ENCODE assay signal across 1 cellular context in the genomic region with DNA sequence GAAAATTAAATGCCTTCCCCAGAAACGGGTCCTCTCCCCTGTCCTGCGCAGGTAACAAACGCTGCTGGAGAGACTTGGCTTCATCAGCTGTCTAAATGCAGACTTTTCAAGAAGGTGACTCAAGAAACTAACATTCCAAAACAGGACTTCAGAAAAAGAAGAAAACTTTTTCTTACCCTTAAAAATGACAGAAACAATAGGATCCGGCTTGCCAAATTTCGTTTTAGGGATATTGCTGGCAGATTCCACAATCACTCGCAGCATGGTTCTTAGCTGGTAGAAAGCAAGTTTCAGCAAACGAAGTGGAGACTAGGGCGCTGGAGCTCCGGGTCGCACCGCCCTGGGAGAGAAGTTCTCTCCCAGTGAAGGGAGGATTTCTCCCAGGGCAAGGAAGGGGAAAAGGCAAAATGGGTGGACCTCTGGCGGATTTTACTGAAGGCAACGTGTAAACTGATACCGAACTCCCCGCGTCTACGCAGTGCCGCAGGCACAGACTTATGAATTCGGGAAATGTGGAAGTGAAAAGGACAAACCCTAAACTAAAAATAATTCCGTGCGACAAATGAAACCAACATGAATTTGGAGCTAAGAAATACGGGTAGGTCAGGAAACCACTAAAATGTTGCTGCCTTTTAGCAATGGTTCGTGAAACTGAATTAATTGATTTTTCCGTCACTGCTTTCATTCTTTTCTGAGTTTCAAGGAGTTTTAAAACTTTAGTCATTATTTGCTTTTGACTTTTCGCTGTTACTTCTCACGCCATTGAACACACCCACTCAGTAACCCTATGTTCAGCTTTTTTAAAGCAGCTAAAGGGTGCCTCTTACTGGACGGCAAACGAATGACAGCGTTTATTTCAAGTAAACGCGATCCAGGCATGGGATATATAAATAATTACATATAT.
TF ChIP-seq lines count a peak whose summit lies in the region.

A gene with protein sequence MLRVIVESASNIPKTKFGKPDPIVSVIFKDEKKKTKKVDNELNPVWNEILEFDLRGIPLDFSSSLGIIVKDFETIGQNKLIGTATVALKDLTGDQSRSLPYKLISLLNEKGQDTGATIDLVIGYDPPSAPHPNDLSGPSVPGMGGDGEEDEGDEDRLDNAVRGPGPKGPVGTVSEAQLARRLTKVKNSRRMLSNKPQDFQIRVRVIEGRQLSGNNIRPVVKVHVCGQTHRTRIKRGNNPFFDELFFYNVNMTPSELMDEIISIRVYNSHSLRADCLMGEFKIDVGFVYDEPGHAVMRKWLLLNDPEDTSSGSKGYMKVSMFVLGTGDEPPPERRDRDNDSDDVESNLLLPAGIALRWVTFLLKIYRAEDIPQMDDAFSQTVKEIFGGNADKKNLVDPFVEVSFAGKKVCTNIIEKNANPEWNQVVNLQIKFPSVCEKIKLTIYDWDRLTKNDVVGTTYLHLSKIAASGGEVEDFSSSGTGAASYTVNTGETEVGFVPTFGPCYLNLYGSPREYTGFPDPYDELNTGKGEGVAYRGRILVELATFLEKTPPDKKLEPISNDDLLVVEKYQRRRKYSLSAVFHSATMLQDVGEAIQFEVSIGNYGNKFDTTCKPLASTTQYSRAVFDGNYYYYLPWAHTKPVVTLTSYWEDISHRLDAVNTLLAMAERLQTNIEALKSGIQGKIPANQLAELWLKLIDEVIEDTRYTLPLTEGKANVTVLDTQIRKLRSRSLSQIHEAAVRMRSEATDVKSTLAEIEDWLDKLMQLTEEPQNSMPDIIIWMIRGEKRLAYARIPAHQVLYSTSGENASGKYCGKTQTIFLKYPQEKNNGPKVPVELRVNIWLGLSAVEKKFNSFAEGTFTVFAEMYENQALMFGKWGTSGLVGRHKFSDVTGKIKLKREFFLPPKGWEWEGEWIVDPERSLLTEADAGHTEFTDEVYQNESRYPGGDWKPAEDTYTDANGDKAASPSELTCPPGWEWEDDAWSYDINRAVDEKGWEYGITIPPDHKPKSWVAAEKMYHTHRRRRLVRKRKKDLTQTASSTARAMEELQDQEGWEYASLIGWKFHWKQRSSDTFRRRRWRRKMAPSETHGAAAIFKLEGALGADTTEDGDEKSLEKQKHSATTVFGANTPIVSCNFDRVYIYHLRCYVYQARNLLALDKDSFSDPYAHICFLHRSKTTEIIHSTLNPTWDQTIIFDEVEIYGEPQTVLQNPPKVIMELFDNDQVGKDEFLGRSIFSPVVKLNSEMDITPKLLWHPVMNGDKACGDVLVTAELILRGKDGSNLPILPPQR (N-terminal part only) (minus strand): TSS at position 404 of the 904 bp plus-strand sequence. CDS start 140 bp downstream, at position 264.

TF ChIP-seq in GM12878, 131 proteins besides CTCF, POLR2A, EP300 and RAD21:
- TF ChIP-seq ZSCAN29 (IDR thresholded peaks at IDR 0.05) (peak; percentile 99), BMI1 (IDR thresholded peaks at IDR 0.05; ENCODE audit: borderline replicate concordance) (peak; percentile 61; the same call in 1 of the 2 replicates), SPI1 (IDR thresholded peaks at IDR 0.05; ENCODE audit: borderline replicate concordance, insufficient read depth, low read depth, low read length) (peak; percentile 78), RUNX3 (IDR thresholded peaks at IDR 0.05; ENCODE audit: low read length) (peak; percentile 73), SMAD1 (IDR thresholded peaks at IDR 0.05; ENCODE audit: low read depth, partially characterized antibody) (no peak), ZNF24 (IDR thresholded peaks at IDR 0.05) (peak; percentile 50; the same call in 1 of the 2 replicates), STAT3 (IDR thresholded peaks at IDR 0.05; ENCODE audit: low read depth, low read length) (peak; percentile 48; the same call in 1 of the 2 replicates), MTA2 (IDR thresholded peaks at IDR 0.05; ENCODE audit: low read depth) (peak; percentile 75), IKZF2 (IDR thresholded peaks at IDR 0.05) (peak; percentile 77 to 82), DPF2 (IDR thresholded peaks at IDR 0.05) (peak; percentile 25; the same call in 1 of the 2 replicates), SMC3 (IDR thresholded peaks at IDR 0.05; ENCODE audit: borderline replicate concordance, low read length) (peak; percentile 69; the same call in 1 of the 2 replicates), GABPA (IDR thresholded peaks at IDR 0.05; ENCODE audit: low read depth) (no peak), MEF2A (IDR thresholded peaks at IDR 0.05; ENCODE audit: insufficient read depth, low read depth, low read length) (peak; percentile 69; the same call in 1 of the 2 replicates), BCL11A (IDR thresholded peaks at IDR 0.05; ENCODE audit: low read depth, low read length) (peak; percentile 51; the same call in 1 of the 2 replicates), EED (IDR thresholded peaks at IDR 0.05; ENCODE audit: low read depth) (peak; percentile 56; the same call in 1 of the 2 replicates), YY1 (IDR thresholded peaks at IDR 0.05; ENCODE audit: low read depth, low read length) (peak; percentile 51; the same call in 1 of the 2 replicates), CBFB (IDR thresholded peaks at IDR 0.05; ENCODE audit: low read depth) (0 out of 2 replicates have a peak, but pooled peaks have one; percentile 10), NFIC (IDR thresholded peaks at IDR 0.05; ENCODE audit: low read depth, low read length) (no peak), CBX3 (IDR thresholded peaks at IDR 0.05; ENCODE audit: borderline replicate concordance, low read depth) (no peak), FOXM1 (IDR thresholded peaks at IDR 0.05; ENCODE audit: low read depth, low read length) (peak; percentile 65; the same call in 1 of the 2 replicates), EGR1 (IDR thresholded peaks at IDR 0.05; ENCODE audit: borderline replicate concordance in 1 of 2, low read depth in 2 of 2, low read length in 2 of 2) (peak in 1 of 2 experiments; percentile 37; a peak in 1 of 3 replicates), SMARCA5 (IDR thresholded peaks at IDR 0.05) (no peak), EZH2 (IDR thresholded peaks at IDR 0.05; ENCODE audit: borderline replicate concordance, control insufficient read depth, low read depth, low read length) (0 out of 2 replicates have a peak, but pooled peaks have one; percentile 33), IKZF1 (conservative IDR thresholded peaks at IDR 0.05) (peak; percentile 68), MEF2B (IDR thresholded peaks at IDR 0.05; ENCODE audit: partially characterized antibody, poor library complexity, severe bottlenecking) (peak; percentile 36), KDM1A (IDR thresholded peaks at IDR 0.05; ENCODE audit: borderline replicate concordance) (no peak), POLR2AphosphoS2 (IDR thresholded peaks at IDR 0.05; ENCODE audit: low read depth, low read length) (no peak)
- TF ChIP-seq, protein P1, sequence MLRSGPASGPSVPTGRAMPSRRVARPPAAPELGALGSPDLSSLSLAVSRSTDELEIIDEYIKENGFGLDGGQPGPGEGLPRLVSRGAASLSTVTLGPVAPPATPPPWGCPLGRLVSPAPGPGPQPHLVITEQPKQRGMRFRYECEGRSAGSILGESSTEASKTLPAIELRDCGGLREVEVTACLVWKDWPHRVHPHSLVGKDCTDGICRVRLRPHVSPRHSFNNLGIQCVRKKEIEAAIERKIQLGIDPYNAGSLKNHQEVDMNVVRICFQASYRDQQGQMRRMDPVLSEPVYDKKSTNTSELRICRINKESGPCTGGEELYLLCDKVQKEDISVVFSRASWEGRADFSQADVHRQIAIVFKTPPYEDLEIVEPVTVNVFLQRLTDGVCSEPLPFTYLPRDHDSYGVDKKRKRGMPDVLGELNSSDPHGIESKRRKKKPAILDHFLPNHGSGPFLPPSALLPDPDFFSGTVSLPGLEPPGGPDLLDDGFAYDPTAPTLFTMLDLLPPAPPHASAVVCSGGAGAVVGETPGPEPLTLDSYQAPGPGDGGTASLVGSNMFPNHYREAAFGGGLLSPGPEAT (IDR thresholded peaks at IDR 0.05; ENCODE audit: low read depth), result peak; percentile 70
- TF ChIP-seq, protein P2, sequence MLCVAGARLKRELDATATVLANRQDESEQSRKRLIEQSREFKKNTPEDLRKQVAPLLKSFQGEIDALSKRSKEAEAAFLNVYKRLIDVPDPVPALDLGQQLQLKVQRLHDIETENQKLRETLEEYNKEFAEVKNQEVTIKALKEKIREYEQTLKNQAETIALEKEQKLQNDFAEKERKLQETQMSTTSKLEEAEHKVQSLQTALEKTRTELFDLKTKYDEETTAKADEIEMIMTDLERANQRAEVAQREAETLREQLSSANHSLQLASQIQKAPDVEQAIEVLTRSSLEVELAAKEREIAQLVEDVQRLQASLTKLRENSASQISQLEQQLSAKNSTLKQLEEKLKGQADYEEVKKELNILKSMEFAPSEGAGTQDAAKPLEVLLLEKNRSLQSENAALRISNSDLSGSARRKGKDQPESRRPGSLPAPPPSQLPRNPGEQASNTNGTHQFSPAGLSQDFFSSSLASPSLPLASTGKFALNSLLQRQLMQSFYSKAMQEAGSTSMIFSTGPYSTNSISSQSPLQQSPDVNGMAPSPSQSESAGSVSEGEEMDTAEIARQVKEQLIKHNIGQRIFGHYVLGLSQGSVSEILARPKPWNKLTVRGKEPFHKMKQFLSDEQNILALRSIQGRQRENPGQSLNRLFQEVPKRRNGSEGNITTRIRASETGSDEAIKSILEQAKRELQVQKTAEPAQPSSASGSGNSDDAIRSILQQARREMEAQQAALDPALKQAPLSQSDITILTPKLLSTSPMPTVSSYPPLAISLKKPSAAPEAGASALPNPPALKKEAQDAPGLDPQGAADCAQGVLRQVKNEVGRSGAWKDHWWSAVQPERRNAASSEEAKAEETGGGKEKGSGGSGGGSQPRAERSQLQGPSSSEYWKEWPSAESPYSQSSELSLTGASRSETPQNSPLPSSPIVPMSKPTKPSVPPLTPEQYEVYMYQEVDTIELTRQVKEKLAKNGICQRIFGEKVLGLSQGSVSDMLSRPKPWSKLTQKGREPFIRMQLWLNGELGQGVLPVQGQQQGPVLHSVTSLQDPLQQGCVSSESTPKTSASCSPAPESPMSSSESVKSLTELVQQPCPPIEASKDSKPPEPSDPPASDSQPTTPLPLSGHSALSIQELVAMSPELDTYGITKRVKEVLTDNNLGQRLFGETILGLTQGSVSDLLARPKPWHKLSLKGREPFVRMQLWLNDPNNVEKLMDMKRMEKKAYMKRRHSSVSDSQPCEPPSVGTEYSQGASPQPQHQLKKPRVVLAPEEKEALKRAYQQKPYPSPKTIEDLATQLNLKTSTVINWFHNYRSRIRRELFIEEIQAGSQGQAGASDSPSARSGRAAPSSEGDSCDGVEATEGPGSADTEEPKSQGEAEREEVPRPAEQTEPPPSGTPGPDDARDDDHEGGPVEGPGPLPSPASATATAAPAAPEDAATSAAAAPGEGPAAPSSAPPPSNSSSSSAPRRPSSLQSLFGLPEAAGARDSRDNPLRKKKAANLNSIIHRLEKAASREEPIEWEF (IDR thresholded peaks at IDR 0.05; ENCODE audit: insufficient replicate concordance, low read depth, low read length), result peak; percentile 48
- TF ChIP-seq, protein P3, sequence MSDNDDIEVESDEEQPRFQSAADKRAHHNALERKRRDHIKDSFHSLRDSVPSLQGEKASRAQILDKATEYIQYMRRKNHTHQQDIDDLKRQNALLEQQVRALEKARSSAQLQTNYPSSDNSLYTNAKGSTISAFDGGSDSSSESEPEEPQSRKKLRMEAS (IDR thresholded peaks at IDR 0.05; ENCODE audit: low read depth, low read length), result no peak
- TF ChIP-seq, protein P4, sequence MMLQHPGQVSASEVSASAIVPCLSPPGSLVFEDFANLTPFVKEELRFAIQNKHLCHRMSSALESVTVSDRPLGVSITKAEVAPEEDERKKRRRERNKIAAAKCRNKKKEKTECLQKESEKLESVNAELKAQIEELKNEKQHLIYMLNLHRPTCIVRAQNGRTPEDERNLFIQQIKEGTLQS (IDR thresholded peaks at IDR 0.05; ENCODE audit: borderline replicate concordance, extremely low read depth, low read depth, low read length), result no peak
TF ChIP-seq in GM12878: peak in this region for 22.
